In genomic region chrX:43974736-43975135, GRCh38 we compare ENCODE assay signal across 26 cellular contexts. TPM values are rescaled to one million over a fixed set of nuclear protein-coding genes. Genes with fewer than 3 reads are reported as not detected.
"Had no signal": no experiment of that assay in that cellular context is flagged by ENCODE, and none has a peak within 500 bp of the region (broad histone marks: within the 10 kb centered on the region; RNA-seq: fewer than 3 reads in every experiment).

No MANE protein-coding gene starts in this region.

- H2AFZ ChIP-seq: neural progenitor cell had no signal

- H3K4me3 ChIP-seq: coronary artery, esophagus muscularis mucosa, neural progenitor cell, ovary, right atrium auricular region, sigmoid colon, skin epidermis, stomach, thoracic aorta had no signal

- DNase-seq: dorsolateral prefrontal cortex; effector CD8-positive, alpha-beta T cell; islet precursor cell; naive thymus-derived CD8-positive, alpha-beta T cell; nucleus accumbens; ovary; sigmoid colon; stimulated activated CD4-positive, alpha-beta T cell treated with anti-CD3 and anti-CD28 coated beads, Interleukin-2, amount 100 ng/mL, for 24 hours; stimulated activated CD4-positive, alpha-beta T cell treated with anti-CD3 and anti-CD28 coated beads, Interleukin-4, amount 100 ng/mL, for 4 hours; stimulated activated naive B cell treated with anti-CD40 and anti-IgM and Interleukin-4, amounts not matched to agents 10 μg/mL and 1 μg/mL and 100 μg/mL, for 72 hours; stomach; substantia nigra had no signal

- H3K9ac ChIP-seq: neural progenitor cell had no signal

- H3K9me3 Mint-ChIP-seq: naive thymus-derived CD8-positive, alpha-beta T cell had no signal

- H3K9me3 ChIP-seq: esophagus muscularis mucosa, ovary, right atrium auricular region, sigmoid colon, stomach, thoracic aorta had no signal

- H3K4me3 Mint-ChIP-seq: stimulated activated naive B cell treated with anti-CD40 and anti-IgM and Interleukin-4, amounts not matched to agents 10 μg/mL and 1 μg/mL and 100 μg/mL, for 72 hours had no signal

- H3K4me2 ChIP-seq: neural progenitor cell had no signal

- H3K27me3 ChIP-seq: foreskin keratinocyte, ovary, right atrium auricular region, sigmoid colon had no signal

- H3K27ac Mint-ChIP-seq: naive thymus-derived CD8-positive, alpha-beta T cell; neural progenitor cell; stimulated activated naive B cell treated with anti-CD40 and anti-IgM and Interleukin-4, amounts not matched to agents 10 μg/mL and 1 μg/mL and 100 μg/mL, for 72 hours; type B pancreatic cell had no signal

- ATAC-seq: foreskin keratinocyte; left lobe of liver; naive thymus-derived CD8-positive, alpha-beta T cell; stimulated activated naive B cell treated with anti-CD40 and anti-IgM and Interleukin-4, amounts not matched to agents 10 μg/mL and 1 μg/mL and 100 μg/mL, for 72 hours had no signal

- H3K36me3 Mint-ChIP-seq: naive thymus-derived CD8-positive, alpha-beta T cell; neural progenitor cell; stimulated activated naive B cell treated with anti-CD40 and anti-IgM and Interleukin-4, amounts not matched to agents 10 μg/mL and 1 μg/mL and 100 μg/mL, for 72 hours; type B pancreatic cell had no signal

- H3K36me3 ChIP-seq: esophagus muscularis mucosa, neural progenitor cell, ovary, right atrium auricular region, sigmoid colon, stomach, thoracic aorta had no signal

- H3K27ac ChIP-seq: coronary artery, epithelial cell of prostate, esophagus muscularis mucosa, foreskin keratinocyte, neural progenitor cell, ovary, right atrium auricular region, sigmoid colon, skin epidermis, stomach, thoracic aorta had no signal

- FAIRE-seq: endometrium, urothelium cell line had no signal

RNA-seq across cellular contexts. Expression of gene NDP, which starts 1.5 kb away (rescaled TPM):
- total RNA-seq: foreskin keratinocyte; left lobe of liver; mesenteric fat pad; mononuclear cell; naive thymus-derived CD8-positive, alpha-beta T cell had no signal
- polyA plus RNA-seq: foreskin keratinocyte; naive thymus-derived CD8-positive, alpha-beta T cell had no signal
